24 cellular contexts compared by ENCODE assay signal in the genomic region with DNA sequence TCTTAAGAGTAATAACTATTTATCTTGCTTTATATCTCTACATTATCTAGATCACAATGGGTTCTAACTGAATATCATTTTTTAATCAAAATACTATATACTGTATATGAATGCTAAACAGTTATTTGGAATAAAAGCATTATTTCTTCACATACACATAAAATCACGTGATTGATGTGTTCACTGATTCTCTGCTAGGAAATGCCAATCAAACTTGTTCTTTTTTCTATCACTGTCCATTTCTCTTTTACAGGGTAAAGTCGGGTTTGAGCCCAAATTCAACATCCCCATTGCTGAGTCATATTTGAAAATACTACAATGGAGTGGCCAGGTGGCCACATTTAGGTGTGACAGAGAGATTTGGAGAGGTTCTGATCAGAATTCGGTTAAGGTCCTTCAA.
"Had no signal": no experiment of that assay in that cellular context is flagged by ENCODE, and none has a peak within 500 bp of the region (broad histone marks: within the 10 kb centered on the region; RNA-seq: fewer than 3 reads in every experiment).

No MANE protein-coding gene starts in this region.

- ATAC-seq: effector memory CD8-positive, alpha-beta T cell; gastrocnemius medialis; heart right ventricle; left cardiac atrium; left lung; left ventricle myocardium superior; lower lobe of right lung; mucosa of descending colon had no signal

- H3K4me1 Mint-ChIP-seq: endodermal cell, memory B cell, mesothelial cell of epicardium had no signal

- H3K9me3 Mint-ChIP-seq: endodermal cell had no signal

- H3K36me3 Mint-ChIP-seq: memory B cell, mesothelial cell of epicardium had no signal

- FAIRE-seq: endometrium, islet of Langerhans had no signal

- H3K4me1 ChIP-seq: colonic mucosa, esophagus squamous epithelium, gastrocnemius medialis, heart right ventricle, left lung, lower lobe of right lung had no signal

- H3K9me3 ChIP-seq: colonic mucosa, gastrocnemius medialis, lower lobe of right lung, mucosa of descending colon had no signal

- H3K27me3 Mint-ChIP-seq: dendritic cell treated with granulocyte-macrophage colony-stimulating factor and Interleukin-4, amounts not matched to agents 40 ng/mL and 50 ng/mL, for 4 days; effector memory CD8-positive, alpha-beta T cell; memory B cell had no signal

- DNase-seq: colonic mucosa; cortex of kidney; effector CD8-positive, alpha-beta T cell; effector memory CD8-positive, alpha-beta T cell; endodermal cell; erythroblast; esophagus squamous epithelium; foreskin melanocyte; gastrocnemius medialis; glutamatergic neuron; head of caudate nucleus; heart right ventricle; hippocampal formation; left cardiac atrium; left ventricle myocardium superior; lower lobe of right lung; mucosa of descending colon had no signal

- H3K27ac Mint-ChIP-seq: dendritic cell treated with granulocyte-macrophage colony-stimulating factor and Interleukin-4, amounts not matched to agents 40 ng/mL and 50 ng/mL, for 4 days; effector memory CD8-positive, alpha-beta T cell; endodermal cell; memory B cell; mesothelial cell of epicardium had no signal

- H3K27ac ChIP-seq: colonic mucosa, epithelial cell of prostate, esophagus squamous epithelium, gastrocnemius medialis, heart right ventricle, left lung, lower lobe of right lung had no signal

- H3K4me3 Mint-ChIP-seq: dendritic cell treated with granulocyte-macrophage colony-stimulating factor and Interleukin-4, amounts not matched to agents 40 ng/mL and 50 ng/mL, for 4 days; effector memory CD8-positive, alpha-beta T cell; endodermal cell; memory B cell; mesothelial cell of epicardium had no signal

- H3K27me3 ChIP-seq: colonic mucosa, esophagus squamous epithelium, gastrocnemius medialis, heart right ventricle, left lung had no signal

- H3K4me3 ChIP-seq: colonic mucosa, esophagus squamous epithelium, gastrocnemius medialis, heart right ventricle, left lung, lower lobe of right lung, mucosa of descending colon had no signal

- H3K36me3 ChIP-seq: colonic mucosa, esophagus squamous epithelium, gastrocnemius medialis, heart right ventricle, left lung, lower lobe of right lung had no signal
